Comparison of ENCODE assay signal across 8 cellular contexts in genomic region chr11:124669193-124669592, GRCh38. TPM values are rescaled to one million over a fixed set of nuclear protein-coding genes. Genes with fewer than 3 reads are reported as not detected.
DNase-seq lines count a peak whose midpoint lies in the region; ATAC-seq and TF ChIP-seq lines count a peak whose summit lies in the region.

No MANE protein-coding gene starts in this region.

- H3K4me3 ChIP-seq in GM12875 (ENCODE audit: low read depth, low read length) = no peak overlapping the region
- H3K4me3 ChIP-seq in HL-60 (replicated peaks; ENCODE audit: insufficient read depth, low read length) = no peak overlapping the region
- H3K4me3 ChIP-seq in OCI-LY1 (ENCODE audit: low read depth, low read length, poor library complexity, severe bottlenecking) = no peak overlapping the region
- no peak overlapping the region for H3K4me3 ChIP-seq in right atrium auricular region
- H3K4me3 ChIP-seq in aorta (ENCODE audit: low read length in 2 of 2) = no peak overlapping the region

- TF ChIP-seq CTCF in GM12875 (IDR thresholded peaks at IDR 0.05; ENCODE audit: borderline replicate concordance, insufficient read depth, low read depth, low read length) = peak; percentile 65
- peak; percentile 72 for TF ChIP-seq CTCF in HL-60 (IDR thresholded peaks at IDR 0.05; ENCODE audit: insufficient read depth, low read length)
- TF ChIP-seq CTCF in OCI-LY1 (IDR thresholded peaks at IDR 0.05; ENCODE audit: low read length) = peak; percentile 54; the same call in 1 of the 2 replicates
- TF ChIP-seq CTCF in right atrium auricular region (IDR thresholded peaks at IDR 0.05) = peak; percentile 51 to 86

- no peak overlapping the region for H3K27ac Mint-ChIP-seq in activated T-helper 2 cell treated with anti-CD3 and anti-CD28 coated beads, Interferon-gamma antibody, Interleukin-2, Interleukin-4, amounts not matched to agents 10 μg/mL and 5 μg/mL and 100 μg/mL, durations not matched to agents 14 hours and 24 hours and 36 hours

- peaks cover 10% of the 10 kb centered on the region for H3K4me1 ChIP-seq in OCI-LY1 (ENCODE audit: insufficient read depth, low read length, severe bottlenecking)
- H3K4me1 ChIP-seq in right atrium auricular region = peaks cover 0 to 13% of the 10 kb centered on the region in 2 donors
- H3K4me1 ChIP-seq in aorta (ENCODE audit: control insufficient read depth in 1 of 2, insufficient read depth in 2 of 2, low read length in 2 of 2) = no peaks in the 10 kb centered on the region

- 23 to 24% methylated on average over 8 of the region's 8 CpGs for WGBS in aorta, 2 donors

- no peak overlapping the region for H3K27ac ChIP-seq in HL-60 (replicated peaks)
- no peak overlapping the region for H3K27ac ChIP-seq in OCI-LY1 (ENCODE audit: low read depth, low read length, poor library complexity, severe bottlenecking)
- H3K27ac ChIP-seq in right atrium auricular region = no peak overlapping the region
- no peak overlapping the region for H3K27ac ChIP-seq in aorta (ENCODE audit: low read depth in 1 of 2, low read length in 2 of 2)

- H3K9me3 Mint-ChIP-seq in activated T-helper 2 cell treated with anti-CD3 and anti-CD28 coated beads, Interferon-gamma antibody, Interleukin-2, Interleukin-4, amounts not matched to agents 10 μg/mL and 5 μg/mL and 100 μg/mL, durations not matched to agents 14 hours and 24 hours and 36 hours = no peaks in the 10 kb centered on the region

- no peaks in the 10 kb centered on the region for H3K9me2 ChIP-seq in OCI-LY1 (ENCODE audit: low read depth, low read length)

- DNase-seq in AG20443 (ENCODE audit: low spot score) (peak; percentile 72), HL-60 (ENCODE audit: low read depth in 1 of 2, low spot score in 1 of 2) (peak in 1 of 2 experiments; percentile 39), right atrium auricular region (ENCODE audit: low spot score) (no peak), aorta (no peak)
- peak; percentile 24 for DNase-seq in activated T-helper 2 cell treated with anti-CD3 and anti-CD28 coated beads, Interferon-gamma antibody, Interleukin-2, Interleukin-4, amounts not matched to agents 10 μg/mL and 5 μg/mL and 100 μg/mL, durations not matched to agents 14 hours and 24 hours and 36 hours (ENCODE audit: low spot score)
- DNase-seq in stimulated activated CD4-positive, alpha-beta T cell treated with anti-CD3 and anti-CD28 coated beads, Interleukin-2, amount 100 ng/mL, for 4 hours (ENCODE audit: low read depth) = peak; percentile 32

- H3K36me3 ChIP-seq in OCI-LY1 (ENCODE audit: insufficient read depth, low read length) (no peaks in the 10 kb centered on the region), right atrium auricular region (peaks cover 8% of the 10 kb centered on the region), aorta (ENCODE audit: control insufficient read depth in 1 of 2, insufficient read depth in 2 of 2, low read length in 1 of 2) (no peaks in the 10 kb centered on the region)

- no peaks in the 10 kb centered on the region for H4K20me1 ChIP-seq in OCI-LY1 (ENCODE audit: insufficient read depth, low read length)

- no peak overlapping the region for H3K4me3 Mint-ChIP-seq in activated T-helper 2 cell treated with anti-CD3 and anti-CD28 coated beads, Interferon-gamma antibody, Interleukin-2, Interleukin-4, amounts not matched to agents 10 μg/mL and 5 μg/mL and 100 μg/mL, durations not matched to agents 14 hours and 24 hours and 36 hours (ENCODE audit: low read depth)

- no peak for ATAC-seq in aorta (ENCODE audit: low FRiP score)

- no peak overlapping the region for H3K4me2 ChIP-seq in OCI-LY1 (ENCODE audit: low read length)

- no peak overlapping the region for H3K9ac ChIP-seq in OCI-LY1 (ENCODE audit: low read length)

- H3K4me1 Mint-ChIP-seq in activated T-helper 2 cell treated with anti-CD3 and anti-CD28 coated beads, Interferon-gamma antibody, Interleukin-2, Interleukin-4, amounts not matched to agents 10 μg/mL and 5 μg/mL and 100 μg/mL, durations not matched to agents 14 hours and 24 hours and 36 hours (ENCODE audit: low read depth) = peaks cover 25% of the 10 kb centered on the region

- intact Hi-C loops in activated T-helper 2 cell treated with anti-CD3 and anti-CD28 coated beads, Interferon-gamma antibody, Interleukin-2, Interleukin-4, amounts not matched to agents 10 μg/mL and 5 μg/mL and 100 μg/mL, durations not matched to agents 14 hours and 24 hours and 36 hours (cut with micrococcal nuclease) = loop anchor here (1.0 kb wide), 3 partner anchors 94 to 197 kb away; no protein-coding TSS in a partner anchor
- intact Hi-C loops in aorta (cut with DNase I) = loop anchor here (1.0 to 5.0 kb wide), 5 partner anchors 73 to 168 kb away; partner anchors contain the start of gene ESAM (in 1 of the 2)

- no peaks in the 10 kb centered on the region for H3K27me3 Mint-ChIP-seq in activated T-helper 2 cell treated with anti-CD3 and anti-CD28 coated beads, Interferon-gamma antibody, Interleukin-2, Interleukin-4, amounts not matched to agents 10 μg/mL and 5 μg/mL and 100 μg/mL, durations not matched to agents 14 hours and 24 hours and 36 hours (ENCODE audit: low read depth)

- H3K79me2 ChIP-seq in OCI-LY1 (ENCODE audit: insufficient read depth, low read length) = no peaks in the 10 kb centered on the region

- H3K27me3 ChIP-seq in HL-60 (ENCODE audit: insufficient read depth, poor library complexity, severe bottlenecking) (no peaks in the 10 kb centered on the region), OCI-LY1 (ENCODE audit: insufficient read depth, low read length) (no peaks in the 10 kb centered on the region), right atrium auricular region (no peaks in the 10 kb centered on the region), aorta (ENCODE audit: control insufficient read depth in 1 of 2, insufficient read depth in 2 of 2, low read length in 1 of 2) (no peaks in the 10 kb centered on the region)

- no peaks in the 10 kb centered on the region for H3F3A ChIP-seq in OCI-LY1 (ENCODE audit: insufficient read depth, low read length)

- no peak overlapping the region for H2AFZ ChIP-seq in OCI-LY1 (ENCODE audit: low read length)

- no peaks in the 10 kb centered on the region for H3K9me3 ChIP-seq in OCI-LY1 (ENCODE audit: low read length)
- H3K9me3 ChIP-seq in right atrium auricular region = no peaks in the 10 kb centered on the region
- no peaks in the 10 kb centered on the region for H3K9me3 ChIP-seq in aorta (ENCODE audit: control insufficient read depth, low read length)

- H3K36me3 Mint-ChIP-seq in activated T-helper 2 cell treated with anti-CD3 and anti-CD28 coated beads, Interferon-gamma antibody, Interleukin-2, Interleukin-4, amounts not matched to agents 10 μg/mL and 5 μg/mL and 100 μg/mL, durations not matched to agents 14 hours and 24 hours and 36 hours (ENCODE audit: low read depth) = no peaks in the 10 kb centered on the region

RNA-seq across cellular contexts. Expression of gene SIAE, which starts 4.3 kb away (rescaled TPM):
- 5.0 and 5.2 TPM in 2 replicates for total RNA-seq in activated T-helper 2 cell treated with anti-CD3 and anti-CD28 coated beads, Interferon-gamma antibody, Interleukin-2, Interleukin-4, amounts not matched to agents 10 μg/mL and 5 μg/mL and 100 μg/mL, durations not matched to agents 14 hours and 24 hours and 36 hours
- total RNA-seq in right atrium auricular region (10 to 100 TPM; 12.5 to 40.8 TPM), aorta (10 to 100 TPM; 11.5 to 24.8 TPM)
- 10 to 100 TPM in 1 of 2 donors, 1 to 10 TPM in 1; 6.9 to 14.8 TPM for polyA plus RNA-seq in aorta

RNA-seq across cellular contexts. Expression of gene SPA17, which starts 4.5 kb away (rescaled TPM):
- 2.3 and 2.9 TPM in 2 replicates for total RNA-seq in activated T-helper 2 cell treated with anti-CD3 and anti-CD28 coated beads, Interferon-gamma antibody, Interleukin-2, Interleukin-4, amounts not matched to agents 10 μg/mL and 5 μg/mL and 100 μg/mL, durations not matched to agents 14 hours and 24 hours and 36 hours
- 1 to 10 TPM; 4.7 to 5.9 TPM for total RNA-seq in right atrium auricular region
- total RNA-seq in aorta = 1 to 10 TPM; 2.7 to 3.9 TPM
- 1 to 10 TPM; 4.8 to 7.1 TPM for polyA plus RNA-seq in aorta

RNA-seq across cellular contexts. Expression of gene TBRG1, which starts 46.5 kb away (rescaled TPM):
- total RNA-seq in activated T-helper 2 cell treated with anti-CD3 and anti-CD28 coated beads, Interferon-gamma antibody, Interleukin-2, Interleukin-4, amounts not matched to agents 10 μg/mL and 5 μg/mL and 100 μg/mL, durations not matched to agents 14 hours and 24 hours and 36 hours = 36.1 and 37.4 TPM in 2 replicates
- total RNA-seq in right atrium auricular region (10 to 100 TPM; 20.0 to 27.6 TPM), aorta (10 to 100 TPM; 42.7 to 47.9 TPM)
- polyA plus RNA-seq in aorta = 10 to 100 TPM; 20.5 to 65.4 TPM

RNA-seq across cellular contexts. Expression of gene PANX3, which starts 58.0 kb away (rescaled TPM):
- not detected in 2 replicates for total RNA-seq in activated T-helper 2 cell treated with anti-CD3 and anti-CD28 coated beads, Interferon-gamma antibody, Interleukin-2, Interleukin-4, amounts not matched to agents 10 μg/mL and 5 μg/mL and 100 μg/mL, durations not matched to agents 14 hours and 24 hours and 36 hours
- not detected for total RNA-seq in right atrium auricular region
- not detected for total RNA-seq in aorta
- polyA plus RNA-seq in aorta = not detected

Comparison
In these comparisons a context has a peak if more than half of its experiments do, and no peak if none do; other contexts are left out.
1. DNase-seq: peak in AG20443 (single experiment), activated T-helper 2 cell treated with anti-CD3 and anti-CD28 coated beads, Interferon-gamma antibody, Interleukin-2, Interleukin-4, amounts not matched to agents 10 μg/mL and 5 μg/mL and 100 μg/mL, durations not matched to agents 14 hours and 24 hours and 36 hours (single experiment) and stimulated activated CD4-positive, alpha-beta T cell treated with anti-CD3 and anti-CD28 coated beads, Interleukin-2, amount 100 ng/mL, for 4 hours (single experiment); none in right atrium auricular region (single experiment) and aorta (0 of 2).
2. Peak in every context shown above with its lines, with median percentiles within 50 percentile points of each other: CTCF ChIP-seq.